Comparison of ENCODE assay signal across 1 cellular context in genomic region chr1:160284220-160284781, GRCh38.
TF ChIP-seq lines count a peak whose summit lies in the region.

No MANE protein-coding gene starts in this region.

TF ChIP-seq in H1, 55 proteins besides CTCF, POLR2A, EP300 and RAD21:
- no peak for TF ChIP-seq NANOG (IDR thresholded peaks at IDR 0.05; ENCODE audit: insufficient read depth, low read depth, low read length, poor library complexity, severe bottlenecking)
- no peak for TF ChIP-seq USF2 (IDR thresholded peaks at IDR 0.05; ENCODE audit: low read length)
- no peak for TF ChIP-seq FOSL1 (IDR thresholded peaks at IDR 0.05; ENCODE audit: insufficient read depth, low read depth, low read length)
- no peak for TF ChIP-seq RNF2 (IDR thresholded peaks at IDR 0.05; ENCODE audit: borderline replicate concordance, low read depth, low read length, missing control alignments, poor library complexity, severe bottlenecking)
- TF ChIP-seq SP4 (IDR thresholded peaks at IDR 0.05; ENCODE audit: low read length) = no peak
- TF ChIP-seq TCF12 (IDR thresholded peaks at IDR 0.05; ENCODE audit: low read depth, low read length) = no peak
- no peak for TF ChIP-seq MAFK (IDR thresholded peaks at IDR 0.05; ENCODE audit: low read depth, low read length)
- no peak for TF ChIP-seq CTBP2 (IDR thresholded peaks at IDR 0.05; ENCODE audit: borderline replicate concordance, insufficient read depth, insufficient read length, low read length)
- no peak for TF ChIP-seq SIN3A (conservative IDR thresholded peaks at IDR 0.05 in 1 of 2, IDR thresholded peaks at IDR 0.05 in 1 of 2; ENCODE audit: low read depth in 1 of 2, low read length in 2 of 2)
